In the genomic region with DNA sequence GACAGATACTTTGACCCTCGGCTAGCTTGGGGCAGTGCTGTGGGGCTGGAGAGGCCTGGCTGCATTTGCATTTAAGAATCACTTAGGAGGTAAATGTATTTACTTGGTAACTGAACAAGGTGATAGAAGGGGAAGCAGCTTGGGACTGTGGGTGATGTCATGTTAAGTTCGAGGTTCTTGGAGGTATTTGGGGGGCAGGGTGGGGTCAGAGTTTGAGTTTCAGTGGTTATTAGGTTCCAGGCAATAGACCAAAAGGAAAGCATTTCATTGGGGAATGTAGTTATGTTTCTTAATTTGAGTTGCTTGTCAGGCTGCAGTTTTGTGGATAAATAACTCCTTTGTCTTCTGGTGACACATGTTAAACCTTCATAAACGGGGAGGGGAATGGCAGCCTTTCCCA, we compare ENCODE assay signal across 28 cellular contexts. TPM values are rescaled to one million over a fixed set of nuclear protein-coding genes. Genes with fewer than 3 reads are reported as not detected.
DNase-seq lines count a peak whose midpoint lies in the region; ATAC-seq, FAIRE-seq and TF ChIP-seq lines count a peak whose summit lies in the region.
"Had no signal": no experiment of that assay in that cellular context is flagged by ENCODE, and none has a peak within 500 bp of the region (broad histone marks: within the 10 kb centered on the region; RNA-seq: fewer than 3 reads in every experiment).

No MANE protein-coding gene starts in this region.

- intact Hi-C loops in MCF 10A (cut with micrococcal nuclease), result loop anchor here (10.0 kb wide), 1 partner anchor 244 kb away; no protein-coding TSS in a partner anchor

- TF ChIP-seq CTCF in GM06990 (IDR thresholded peaks at IDR 0.05; ENCODE audit: insufficient read depth, low read length, poor library complexity, severe bottlenecking), result no peak
- no peak for TF ChIP-seq CTCF in endodermal cell (conservative IDR thresholded peaks at IDR 0.05)
- TF ChIP-seq CTCF in MCF 10A (IDR thresholded peaks at IDR 0.05; ENCODE audit: unreplicated experiment), result no peak

- H3K4me1 ChIP-seq in endodermal cell (ENCODE audit: control insufficient read depth, insufficient read depth, low read length), result no peaks in the 10 kb centered on the region

- H3K36me3 Mint-ChIP-seq in endodermal cell (ENCODE audit: low read depth) (no peaks in the 10 kb centered on the region), MCF 10A (ENCODE audit: insufficient read depth, unreplicated experiment) (no peaks in the 10 kb centered on the region)
- H3K36me3 Mint-ChIP-seq: CD4-positive, CD25-positive, alpha-beta regulatory T cell; IgD-negative memory B cell had no signal

- no peak for TF ChIP-seq POLR2A in GM12891 (IDR thresholded peaks at IDR 0.05; ENCODE audit: low read depth, low read length)

- peaks cover 23% of the 10 kb centered on the region for H3K4me1 Mint-ChIP-seq in endodermal cell
- H3K4me1 Mint-ChIP-seq in MCF 10A (ENCODE audit: insufficient read depth, unreplicated experiment), result peaks cover 17% of the 10 kb centered on the region

- H3K36me3 ChIP-seq in GM06990 (ENCODE audit: control insufficient read depth, insufficient read depth, low read length) (no peaks in the 10 kb centered on the region), endodermal cell (ENCODE audit: control insufficient read depth, insufficient read depth, low read length) (no peaks in the 10 kb centered on the region)
- H3K36me3 ChIP-seq: BLaER1 had no signal

- H3K9me3 ChIP-seq in endodermal cell (ENCODE audit: control insufficient read depth, low read length), result no peaks in the 10 kb centered on the region
- H3K9me3 ChIP-seq: BLaER1 had no signal

- 85 to 100% methylated on average over 1 to 3 of the region's 3 CpGs for WGBS in endodermal cell (ENCODE audit: insufficient coverage in 1 of 2, insufficient read length in 1 of 2), 2 experiments

- peak; percentile 7 for ATAC-seq in GM19463 (IDR thresholded peaks at IDR 0.05; ENCODE audit: unreplicated experiment)
- no peak for ATAC-seq in HG02642 (IDR thresholded peaks at IDR 0.05; ENCODE audit: poor library complexity, unreplicated experiment)
- ATAC-seq: Panc1 had no signal

- no peak overlapping the region for H3K9ac ChIP-seq in endodermal cell (ENCODE audit: extremely low read depth, low read length, poor library complexity, severe bottlenecking)
- H3K9ac ChIP-seq: BLaER1, KMS-11 had no signal

- H3K4me3 ChIP-seq in GM06990 (replicated peaks; ENCODE audit: low read depth, low read length) (no peak overlapping the region), endodermal cell (ENCODE audit: low read length) (no peak overlapping the region)
- H3K4me3 ChIP-seq: BLaER1 had no signal

- H3K4me3 Mint-ChIP-seq in endodermal cell (no peak overlapping the region), MCF 10A (ENCODE audit: unreplicated experiment) (no peak overlapping the region)

- FAIRE-seq in GM12891 (lab: Jason Lieb, UNC), result peak; percentile 48
- FAIRE-seq: A204.1, H1 had no signal

- H3K27me3 Mint-ChIP-seq in endodermal cell (ENCODE audit: insufficient read depth), result peaks cover 39% of the 10 kb centered on the region
- H3K27me3 Mint-ChIP-seq in MCF 10A (ENCODE audit: insufficient read depth, unreplicated experiment), result peaks cover 11% of the 10 kb centered on the region

- POLR2A ChIA-PET in MCF 10A (lab: Yijun Ruan, JAX), result no interaction called here

- H3K27me3 ChIP-seq in GM06990 (replicated peaks; ENCODE audit: control insufficient read depth, insufficient read depth, low read length) (no peaks in the 10 kb centered on the region; the same call in 1 of the 2 replicates), endodermal cell (ENCODE audit: control insufficient read depth, insufficient read depth, low read length, poor library complexity, severe bottlenecking) (peaks cover 17% of the 10 kb centered on the region)

- no peak overlapping the region for H3K27ac ChIP-seq in endodermal cell (ENCODE audit: low read depth, low read length)
- H3K27ac ChIP-seq: BLaER1, HL-60, KMS-11, RWPE1 had no signal

- CTCF ChIA-PET in MCF 10A (lab: Yijun Ruan, JAX), result interaction anchor here (0.6 to 0.9 kb wide), 2 partner anchors 13 to 169 kb away, joined by 4 read pairs; no protein-coding TSS in a partner anchor

- H3K27ac Mint-ChIP-seq in endodermal cell, result no peak overlapping the region
- no peak overlapping the region for H3K27ac Mint-ChIP-seq in MCF 10A (ENCODE audit: low read depth, unreplicated experiment)
- H3K27ac Mint-ChIP-seq: CD4-positive, CD25-positive, alpha-beta regulatory T cell; IgD-negative memory B cell had no signal

- H3K9me3 Mint-ChIP-seq in endodermal cell (no peaks in the 10 kb centered on the region), MCF 10A (ENCODE audit: unreplicated experiment) (no peaks in the 10 kb centered on the region)
- H3K9me3 Mint-ChIP-seq: IgD-negative memory B cell had no signal

- DNase-seq in GM06990 (ENCODE audit: extremely low read depth, insufficient read length) (peak; percentile 24), GM12891 (ENCODE audit: insufficient read length, low spot score) (no peak), endodermal cell (peak; percentile 14), MCF 10A (ENCODE audit: unreplicated experiment) (no peak), SHP77 treated with DMSO at 0.1 percent for 48 hours (lab: John Stamatoyannopoulos, UW) (no peak)
- DNase-seq: CD4-positive, CD25-positive, alpha-beta regulatory T cell; DMS53; GDM1; HCEC 1CT; NCI-H1092; NCI-H1417 treated with DMSO at 0.1 percent for 48 hours; NCI-H1694 treated with DMSO at 0.1 percent for 48 hours; NCI-H2081; NCI-H2227 treated with DMSO at 0.1 percent for 48 hours; NCI-H526 treated with DMSO at 0.1 percent for 48 hours; SHP77; T-helper 1 cell had no signal

- no TSS peak for BruUV-seq in MCF 10A (replicated peaks; lab: Mats Ljungman, UMichigan)

TF ChIP-seq in GM12891, 5 proteins besides CTCF, POLR2A, EP300 and RAD21:
- TF ChIP-seq SPI1 (IDR thresholded peaks at IDR 0.05; ENCODE audit: low read depth, low read length) (no peak), TAF1 (IDR thresholded peaks at IDR 0.05; ENCODE audit: low read depth, low read length) (no peak), PAX5 (IDR thresholded peaks at IDR 0.05; ENCODE audit: insufficient read depth, low read length, severe bottlenecking) (no peak), POU2F2 (IDR thresholded peaks at IDR 0.05; ENCODE audit: low read depth, low read length) (no peak), POLR2AphosphoS5 (IDR thresholded peaks at IDR 0.05; ENCODE audit: low read depth, low read length) (no peak)

RNA-seq across cellular contexts. Expression of a gene that starts 2.4 kb away (rescaled TPM):
- 0.51 TPM for polyA plus RNA-seq in GM12891 (2012; ENCODE audit: low read depth, missing spikeins)
- total RNA-seq in endodermal cell (1 to 10 TPM; 2.3 to 4.2 TPM), MCF 10A (2022) (1.1 and 1.5 TPM in 2 replicates)
- polyA plus RNA-seq in endodermal cell (2013, experiment 1 of 2), result 2.5 TPM
- polyA plus RNA-seq in endodermal cell (2013, experiment 2 of 2), result 2.2 TPM
- total RNA-seq: OCI-LY7 had no signal

Comparison
In these comparisons a context has a peak if more than half of its experiments do, and no peak if none do; other contexts are left out.
1. DNase-seq: peak in GM06990 (single experiment) and endodermal cell (single experiment); none in GM12891 (single experiment), MCF 10A (single experiment) and SHP77 treated with DMSO at 0.1 percent for 48 hours (single experiment).